In genomic region chr14:73234586-73235394, GRCh38 we compare ENCODE assay signal across 25 cellular contexts. TPM values are rescaled to one million over a fixed set of nuclear protein-coding genes. Genes with fewer than 3 reads are reported as not detected.
DNase-seq lines count a peak whose midpoint lies in the region; ATAC-seq and TF ChIP-seq lines count a peak whose summit lies in the region.
"Had no signal": no experiment of that assay in that cellular context is flagged by ENCODE, and none has a peak within 500 bp of the region (broad histone marks: within the 10 kb centered on the region; RNA-seq: fewer than 3 reads in every experiment).

No MANE protein-coding gene starts in this region.

- no peak overlapping the region for H4K8ac ChIP-seq in IMR-90 (ENCODE audit: low read depth in 2 of 2, low read length in 2 of 2)

- no peak overlapping the region for H3K18ac ChIP-seq in IMR-90 (ENCODE audit: low read depth, low read length)

- 85% methylated on average over 3 of the region's 11 CpGs; no CpG with 5 or more reads in 1 of the 2 experiments for WGBS in IMR-90 (ENCODE audit: extremely low coverage in 2 of 2, insufficient read length in 1 of 2), 2 experiments
- WGBS in endodermal cell (ENCODE audit: insufficient coverage in 1 of 2, insufficient read length in 1 of 2), 2 experiments, result 72 to 82% methylated on average over 4 to 11 of the region's 11 CpGs

- H3K9ac ChIP-seq in BLaER1 (no peak overlapping the region), IMR-90 (ENCODE audit: low read depth, low read length) (no peak overlapping the region), endodermal cell (ENCODE audit: extremely low read depth, low read length, poor library complexity, severe bottlenecking) (peak overlapping the region; percentile 55), neural progenitor cell (no peak overlapping the region)

- H2BK120ac ChIP-seq in IMR-90 (ENCODE audit: low read depth, low read length), result no peak overlapping the region

- peaks cover 40% of the 10 kb centered on the region for H3F3A ChIP-seq in neural progenitor cell (ENCODE audit: low read depth)

- H3K27me3 Mint-ChIP-seq in endodermal cell (ENCODE audit: insufficient read depth), result peaks cover 49% of the 10 kb centered on the region
- H3K27me3 Mint-ChIP-seq in neural progenitor cell (ENCODE audit: insufficient read depth, low read depth), result peaks cover 35% of the 10 kb centered on the region

- peak overlapping the region; percentile 51; the same call in 1 of the 2 replicates for H2AK5ac ChIP-seq in IMR-90 (ENCODE audit: low read depth, low read length)

- TF ChIP-seq POLR2A in IMR-90 (IDR thresholded peaks at IDR 0.05; ENCODE audit: low read depth, low read length), result no peak

- no peaks in the 10 kb centered on the region for H3K36me3 ChIP-seq in BLaER1
- no peaks in the 10 kb centered on the region for H3K36me3 ChIP-seq in IMR-90 (ENCODE audit: control insufficient read depth, insufficient read depth, low read length)
- H3K36me3 ChIP-seq in endodermal cell (ENCODE audit: control insufficient read depth, insufficient read depth, low read length), result no peaks in the 10 kb centered on the region
- no peaks in the 10 kb centered on the region for H3K36me3 ChIP-seq in neural progenitor cell
- no peaks in the 10 kb centered on the region for H3K36me3 ChIP-seq in HAP-1 (replicated peaks)
- H3K36me3 ChIP-seq: heart left ventricle, ovary, vagina had no signal

- H3K9me3 Mint-ChIP-seq in endodermal cell, result no peaks in the 10 kb centered on the region
- H3K9me3 Mint-ChIP-seq in neural progenitor cell, result peaks cover 2% of the 10 kb centered on the region
- H3K9me3 Mint-ChIP-seq: activated CD4-positive, alpha-beta T cell treated with anti-CD3 and anti-CD28 coated beads, Interleukin-2, amount 10 ng/mL, durations not matched to agents 24 days and 14 days; activated naive CD8-positive, alpha-beta T cell treated with anti-CD3 and anti-CD28 coated beads for 36 hours; activated T-helper 17 cell treated with anti-CD3 and anti-CD28 coated beads, Interleukin-2, amount 50 U/mL, for 72 hours; central memory CD8-positive, alpha-beta T cell; T-cell had no signal

- BruUV-seq in IMR-90 (replicated peaks; lab: Mats Ljungman, UMichigan), result no TSS peak

- peak overlapping the region; percentile 50 for H3K4me3 Mint-ChIP-seq in endodermal cell
- peak overlapping the region; percentile 71 for H3K4me3 Mint-ChIP-seq in neural progenitor cell
- H3K4me3 Mint-ChIP-seq: activated CD4-positive, alpha-beta T cell treated with anti-CD3 and anti-CD28 coated beads, Interleukin-2, amount 10 ng/mL, durations not matched to agents 24 days and 14 days; activated naive CD8-positive, alpha-beta T cell treated with anti-CD3 and anti-CD28 coated beads for 36 hours; activated T-helper 17 cell treated with anti-CD3 and anti-CD28 coated beads, Interleukin-2, amount 50 U/mL, for 72 hours; central memory CD8-positive, alpha-beta T cell; T-cell had no signal

- H2BK5ac ChIP-seq in IMR-90 (ENCODE audit: low read depth, low read length, poor library complexity, severe bottlenecking), result no peak overlapping the region

- H3K4me2 ChIP-seq in BLaER1, result 0 out of 2 replicates have a peak overlapping the region, but pooled peaks have one; percentile 25
- no peak overlapping the region for H3K4me2 ChIP-seq in IMR-90 (ENCODE audit: low read depth, low read length)
- peak overlapping the region; percentile 81 for H3K4me2 ChIP-seq in neural progenitor cell

- no peak overlapping the region for H4K5ac ChIP-seq in IMR-90 (ENCODE audit: low read depth, low read length)

- H3K9me3 ChIP-seq in BLaER1 (no peaks in the 10 kb centered on the region), IMR-90 (ENCODE audit: control insufficient read depth, insufficient read depth, low read length) (no peaks in the 10 kb centered on the region), endodermal cell (ENCODE audit: control insufficient read depth, low read length) (no peaks in the 10 kb centered on the region), neural progenitor cell (ENCODE audit: low read depth) (no peaks in the 10 kb centered on the region), HAP-1 (no peaks in the 10 kb centered on the region)
- H3K9me3 ChIP-seq: heart left ventricle, ovary, vagina had no signal

- peaks cover 36% of the 10 kb centered on the region for H3K4me1 ChIP-seq in BLaER1
- peaks cover 23% of the 10 kb centered on the region for H3K4me1 ChIP-seq in IMR-90 (ENCODE audit: control insufficient read depth, insufficient read depth, low read length)
- H3K4me1 ChIP-seq in endodermal cell (ENCODE audit: control insufficient read depth, insufficient read depth, low read length), result peaks cover 38% of the 10 kb centered on the region
- H3K4me1 ChIP-seq in neural progenitor cell, result peaks cover 71% of the 10 kb centered on the region
- H3K4me1 ChIP-seq in HAP-1, result peaks cover 9% of the 10 kb centered on the region

- no peak overlapping the region for H3K4me3 ChIP-seq in BLaER1
- no peak overlapping the region for H3K4me3 ChIP-seq in IMR-90 (ENCODE audit: insufficient read depth, low read depth, low read length)
- H3K4me3 ChIP-seq in endodermal cell (ENCODE audit: low read length), result peak overlapping the region; percentile 74
- H3K4me3 ChIP-seq in neural progenitor cell, result peak overlapping the region; percentile 71
- no peak overlapping the region for H3K4me3 ChIP-seq in HAP-1
- H3K4me3 ChIP-seq: dorsolateral prefrontal cortex, heart left ventricle, ovary, vagina had no signal

- H3K36me3 Mint-ChIP-seq in endodermal cell (ENCODE audit: low read depth), result no peaks in the 10 kb centered on the region
- no peaks in the 10 kb centered on the region for H3K36me3 Mint-ChIP-seq in neural progenitor cell
- H3K36me3 Mint-ChIP-seq: T-cell had no signal

- H2AFZ ChIP-seq in IMR-90 (replicated peaks; ENCODE audit: low read length, poor library complexity), result no peak overlapping the region
- no peak overlapping the region for H2AFZ ChIP-seq in neural progenitor cell (replicated peaks)

- no peak overlapping the region for H2BK20ac ChIP-seq in IMR-90 (ENCODE audit: low read depth, low read length)

- H3K14ac ChIP-seq in IMR-90 (replicated peaks; ENCODE audit: low read depth, low read length), result no peak overlapping the region

- POLR2A ChIA-PET in IMR-90 (lab: Charles Lee; ENCODE audit: unreplicated experiment), result no interaction called here

- H3K4ac ChIP-seq in IMR-90 (ENCODE audit: low read depth, low read length), result no peak overlapping the region

- H2BK15ac ChIP-seq in IMR-90 (ENCODE audit: low read depth, low read length), result no peak overlapping the region

- in situ Hi-C loops in IMR-90 (cut with MboI; ENCODE audit: low sequenced_read_pairs), result no loop called here
- in situ Hi-C loops in HAP-1 (cut with MboI; ENCODE audit: low sequenced_read_pairs), result no loop called here

- H3K56ac ChIP-seq in IMR-90 (ENCODE audit: extremely low read depth, insufficient read depth, low read length), result no peak overlapping the region

- dilution Hi-C loops in IMR-90 (cut with HindIII; ENCODE audit: low sequenced_read_pairs, unreplicated experiment), result no loop called here

- H3K27ac Mint-ChIP-seq in endodermal cell (peak overlapping the region; percentile 69), neural progenitor cell (peak overlapping the region; percentile 46)
- H3K27ac Mint-ChIP-seq: activated CD4-positive, alpha-beta T cell treated with anti-CD3 and anti-CD28 coated beads, Interleukin-2, amount 10 ng/mL, durations not matched to agents 24 days and 14 days; activated naive CD8-positive, alpha-beta T cell treated with anti-CD3 and anti-CD28 coated beads for 36 hours; activated T-helper 17 cell treated with anti-CD3 and anti-CD28 coated beads, Interleukin-2, amount 50 U/mL, for 72 hours; CD14-positive monocyte; T-cell had no signal

- peaks cover 8% of the 10 kb centered on the region for H3K9me1 ChIP-seq in IMR-90 (ENCODE audit: insufficient read depth, low read length)

- intact Hi-C loops in IMR-90 (cut with micrococcal nuclease), result no loop called here

- ATAC-seq in IMR-90 (ENCODE audit: low read depth) (no peak), GM18868 (IDR thresholded peaks at IDR 0.05; ENCODE audit: unreplicated experiment) (no peak), GM21576 (IDR thresholded peaks at IDR 0.05; ENCODE audit: unreplicated experiment) (no peak)
- ATAC-seq: activated T-helper 17 cell treated with anti-CD3 and anti-CD28 coated beads, Interleukin-2, amount 50 U/mL, for 72 hours; heart left ventricle; PC-3; right cardiac atrium; T-cell had no signal

- no peak for TF ChIP-seq RAD21 in IMR-90 (IDR thresholded peaks at IDR 0.05; ENCODE audit: low read length)

- peaks cover 54% of the 10 kb centered on the region for H3K4me1 Mint-ChIP-seq in endodermal cell
- H3K4me1 Mint-ChIP-seq in neural progenitor cell, result peaks cover 56% of the 10 kb centered on the region

- no peak overlapping the region for H2AK9ac ChIP-seq in IMR-90 (replicated peaks; ENCODE audit: low read depth, low read length, poor library complexity)

- DNase-seq in IMR-90, result no peak
- DNase-seq in endodermal cell, result no peak
- DNase-seq in neural progenitor cell (ENCODE audit: low spot score), result peak; percentile 30
- no peak for DNase-seq in HAP-1 (ENCODE audit: low spot score in 2 of 2)
- DNase-seq in foreskin melanocyte, result no peak
- DNase-seq: activated CD4-positive, alpha-beta T cell treated with anti-CD3 and anti-CD28 coated beads, Interleukin-2, amount 10 ng/mL, durations not matched to agents 24 days and 14 days; activated naive CD8-positive, alpha-beta T cell treated with anti-CD3 and anti-CD28 coated beads for 36 hours; DMS153; HCEC 1CT; heart left ventricle; NCI-H1694 treated with DMSO at 0.1 percent for 48 hours; PC-3; SIG-M5; T-cell had no signal

- TF ChIP-seq CTCF in IMR-90 (conservative IDR thresholded peaks at IDR 0.05; ENCODE audit: low read depth, low read length) (no peak), endodermal cell (conservative IDR thresholded peaks at IDR 0.05) (no peak), neural progenitor cell (IDR thresholded peaks at IDR 0.05) (no peak)

- CTCF ChIA-PET in IMR-90 (lab: Yijun Ruan, JAX), result interaction anchor here (0.6 kb wide), 1 partner anchor 29 kb away, joined by 3 read pairs; no protein-coding TSS in a partner anchor

- H3K79me1 ChIP-seq in IMR-90 (ENCODE audit: low read depth in 1 of 2, low read length in 2 of 2), result 0 out of 4 replicates have a peak, but pooled peaks cover 0 to 4% of the 10 kb centered on the region in 2 experiments

- peaks cover 78% of the 10 kb centered on the region for H3K27me3 ChIP-seq in BLaER1
- peaks cover 49% of the 10 kb centered on the region for H3K27me3 ChIP-seq in IMR-90 (ENCODE audit: control insufficient read depth, insufficient read depth, low read length)
- H3K27me3 ChIP-seq in endodermal cell (ENCODE audit: control insufficient read depth, insufficient read depth, low read length, poor library complexity, severe bottlenecking), result peaks cover 37% of the 10 kb centered on the region
- H3K27me3 ChIP-seq in neural progenitor cell, result peaks cover 41% of the 10 kb centered on the region
- no peaks in the 10 kb centered on the region for H3K27me3 ChIP-seq in HAP-1 (ENCODE audit: low read depth)
- H3K27me3 ChIP-seq: ovary, vagina had no signal

- H3K27ac ChIP-seq in BLaER1 (no peak overlapping the region), IMR-90 (ENCODE audit: insufficient read depth, low read length) (no peak overlapping the region), endodermal cell (ENCODE audit: low read depth, low read length) (peak overlapping the region; percentile 69), neural progenitor cell (peak overlapping the region; percentile 80)
- H3K27ac ChIP-seq: epithelial cell of prostate, heart left ventricle, ovary, vagina had no signal

- H4K91ac ChIP-seq in IMR-90 (ENCODE audit: insufficient read depth, low read depth, low read length), result no peak overlapping the region

- peaks cover 47% of the 10 kb centered on the region for H4K20me1 ChIP-seq in BLaER1
- H4K20me1 ChIP-seq in IMR-90 (ENCODE audit: insufficient read depth, low read length), result peaks cover 5% of the 10 kb centered on the region; the same call in 1 of the 2 replicates
- peaks cover 9% of the 10 kb centered on the region for H4K20me1 ChIP-seq in neural progenitor cell (ENCODE audit: low read depth)

- no peak overlapping the region for H3K23ac ChIP-seq in IMR-90 (ENCODE audit: low read depth, low read length)

- peaks cover 13% of the 10 kb centered on the region for H3K79me2 ChIP-seq in neural progenitor cell (ENCODE audit: low read depth)

RNA-seq across cellular contexts. Expression of gene PAPLN, which starts 2.5 kb away (rescaled TPM):
- total RNA-seq in IMR-90 (2012; rRNA removed), result 0.28 and 0.36 TPM in 2 replicates
- 0.83 and 1.2 TPM in 2 replicates for polyA plus RNA-seq in IMR-90 (2012; rRNA removed)
- 0.34 and 0.79 TPM in 2 replicates for polyA plus RNA-seq in IMR-90 (2012; cell fraction: cytosol; rRNA removed)
- 10.9 and 11.7 TPM in 2 replicates for polyA plus RNA-seq in IMR-90 (2012; cell fraction: nucleus; rRNA removed; ENCODE audit: low replicate concordance)
- 10 to 100 TPM; 18.4 to 20.1 TPM for total RNA-seq in endodermal cell
- polyA plus RNA-seq in endodermal cell (2013, experiment 1 of 2), result 9.0 TPM
- 7.8 TPM for polyA plus RNA-seq in endodermal cell (2013, experiment 2 of 2)
- total RNA-seq in neural progenitor cell (ENCODE audit: low replicate concordance), result 17.3 and 23.7 TPM in 2 replicates

Comparison
In these comparisons a context has a peak if more than half of its experiments do, and no peak if none do; other contexts are left out.
1. H3K27ac ChIP-seq: peak in endodermal cell (single experiment) and neural progenitor cell (single experiment); none in BLaER1 (single experiment) and IMR-90 (single experiment).
2. H3K4me3 ChIP-seq: peak in endodermal cell (single experiment) and neural progenitor cell (single experiment); none in BLaER1 (single experiment), IMR-90 (single experiment) and HAP-1 (single experiment).
3. RNA of gene PAPLN, which starts 2.5 kb away (total RNA-seq): 18.4 to 20.1 TPM in endodermal cell and 17.3 to 23.7 TPM in neural progenitor cell; 0.28 to 0.36 TPM in IMR-90; every median in the first group is over 10 times any median in the second.